In the genomic region with DNA sequence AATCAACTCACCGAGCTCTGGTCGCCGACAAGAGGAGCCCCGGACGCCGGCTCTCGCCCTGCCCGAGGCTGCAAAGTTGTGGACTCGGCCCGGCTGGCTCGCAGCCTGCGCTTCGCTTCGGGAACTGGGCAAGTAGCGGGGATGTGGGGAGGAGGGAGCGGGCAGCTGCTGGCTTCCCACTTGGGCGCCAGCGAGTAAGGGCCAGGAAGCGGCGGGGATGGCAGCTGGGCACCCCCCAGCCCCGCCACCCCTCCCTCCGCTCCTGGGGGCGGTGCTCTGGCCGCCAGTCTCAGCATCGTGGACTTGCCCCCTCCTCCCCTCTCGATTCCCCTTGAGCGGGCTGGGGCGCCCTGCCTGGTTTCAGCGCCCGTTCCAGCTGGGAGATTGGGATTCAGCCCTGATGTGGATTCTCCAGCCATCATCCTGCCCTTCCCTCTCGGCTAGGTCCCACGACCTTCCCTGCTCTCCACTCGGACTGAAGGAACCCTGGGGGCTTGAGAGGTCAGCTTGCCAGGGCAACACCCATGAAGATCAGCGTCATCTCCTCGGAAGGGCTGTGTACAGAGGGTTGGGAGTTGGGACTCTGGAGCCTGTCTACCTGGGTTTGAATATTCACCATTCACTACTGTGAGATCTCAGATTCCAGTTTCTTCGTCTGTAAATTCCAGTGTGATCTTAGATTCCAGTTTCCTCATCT, we compare ENCODE assay signal across 9 cellular contexts. TPM values are rescaled to one million over a fixed set of nuclear protein-coding genes. Genes with fewer than 3 reads are reported as not detected.
DNase-seq lines count a peak whose midpoint lies in the region; ATAC-seq and TF ChIP-seq lines count a peak whose summit lies in the region.
"Had no signal": no experiment of that assay in that cellular context is flagged by ENCODE, and none has a peak within 500 bp of the region (broad histone marks: within the 10 kb centered on the region; RNA-seq: fewer than 3 reads in every experiment).

A gene with protein sequence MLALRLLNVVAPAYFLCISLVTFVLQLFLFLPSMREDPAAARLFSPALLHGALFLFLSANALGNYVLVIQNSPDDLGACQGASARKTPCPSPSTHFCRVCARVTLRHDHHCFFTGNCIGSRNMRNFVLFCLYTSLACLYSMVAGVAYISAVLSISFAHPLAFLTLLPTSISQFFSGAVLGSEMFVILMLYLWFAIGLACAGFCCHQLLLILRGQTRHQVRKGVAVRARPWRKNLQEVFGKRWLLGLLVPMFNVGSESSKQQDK (minus strand): TSS at position 200 of the 697 bp plus-strand sequence. CDS start 2,053 bp downstream, outside the sequence.

- H3K27me3 ChIP-seq in A673 (replicated peaks; ENCODE audit: insufficient read depth, low read depth, low read length, poor library complexity): peaks cover 57% of the 10 kb centered on the region
- H3K27me3 ChIP-seq in mesenchymal stem cell (ENCODE audit: control insufficient read depth in 1 of 2, insufficient read depth in 1 of 2, low read length in 2 of 2): peaks cover 93 to 95% of the 10 kb centered on the region in 2 experiments

- H3K4me3 ChIP-seq in A673 (ENCODE audit: low read depth, low read length, poor library complexity, severe bottlenecking): peak within 1 kb of the TSS; percentile 42
- peak within 1 kb of the TSS; percentile 15 for H3K4me3 ChIP-seq in astrocyte of the spinal cord (ENCODE audit: low read depth, low read length)
- H3K4me3 ChIP-seq in mesenchymal stem cell (ENCODE audit: insufficient read depth in 1 of 2, low read depth in 1 of 2, low read length in 2 of 2): peak within 1 kb of the TSS in 1 of 2 experiments; percentile 40

- in situ Hi-C loops in astrocyte of the spinal cord (cut with HindIII; ENCODE audit: low sequenced_read_pairs): no loop called here

- H4K8ac ChIP-seq in mesenchymal stem cell (ENCODE audit: low read length): no peak within 1 kb of the TSS

- DNase-seq in A673 (ENCODE audit: low spot score) (no peak), HuH-7.5 (ENCODE audit: low spot score) (peak; percentile 25), astrocyte of the spinal cord (ENCODE audit: low read depth, low spot score) (no peak), mesenchymal stem cell (no peak), NCI-H128 (lab: John Stamatoyannopoulos, UW; ENCODE audit: unreplicated experiment) (no peak), ureter (ENCODE audit: low spot score) (no peak), activated gamma-delta T cell (lab: John Stamatoyannopoulos, UW) (no peak)

- no peaks in the 10 kb centered on the region for H3K79me1 ChIP-seq in mesenchymal stem cell (replicated peaks; ENCODE audit: low read length, poor library complexity, severe bottlenecking)

- H3K9ac ChIP-seq in mesenchymal stem cell (ENCODE audit: low read length): no peak within 1 kb of the TSS

- H3K14ac ChIP-seq in mesenchymal stem cell (ENCODE audit: low read length in 2 of 2): no peak within 1 kb of the TSS

- no peak within 1 kb of the TSS for H4K91ac ChIP-seq in mesenchymal stem cell (ENCODE audit: low read length)

- H3K18ac ChIP-seq in mesenchymal stem cell (ENCODE audit: low read depth in 1 of 2, low read length in 2 of 2): no peak within 1 kb of the TSS

- TF ChIP-seq CTCF in A673 (conservative IDR thresholded peaks at IDR 0.05; ENCODE audit: low read depth, low read length) (no peak), astrocyte of the spinal cord (IDR thresholded peaks at IDR 0.05; ENCODE audit: low read depth, low read length) (no peak)

- H2BK15ac ChIP-seq in mesenchymal stem cell (ENCODE audit: low read depth, poor library complexity, severe bottlenecking): no peak within 1 kb of the TSS

- no peak within 1 kb of the TSS for H2BK12ac ChIP-seq in mesenchymal stem cell (ENCODE audit: low read length in 2 of 2)

- POLR2A ChIA-PET in A673 (lab: Charles Lee; ENCODE audit: low non-redundant PET): no interaction called here

- H3K4me1 ChIP-seq in A673 (ENCODE audit: insufficient read depth, low read length, poor library complexity, severe bottlenecking) (peaks cover 6% of the 10 kb centered on the region), mesenchymal stem cell (ENCODE audit: control insufficient read depth, insufficient read depth, low read depth, low read length) (peaks cover 23% of the 10 kb centered on the region)

- H3K4ac ChIP-seq in mesenchymal stem cell (ENCODE audit: low read depth in 1 of 2, low read length in 2 of 2): no peak within 1 kb of the TSS

- CTCF ChIA-PET in A673 (lab: Charles Lee): interaction anchor here (1.0 to 2.2 kb wide), 2 partner anchors 10 to 174 kb away, joined by 5 to 13 read pairs; no protein-coding TSS in a partner anchor

- no peak within 1 kb of the TSS for H3K27ac ChIP-seq in A673 (ENCODE audit: low read depth, low read length, poor library complexity, severe bottlenecking)
- no peak within 1 kb of the TSS for H3K27ac ChIP-seq in mesenchymal stem cell (ENCODE audit: low read length, poor library complexity, severe bottlenecking)

- H3K36me3 ChIP-seq in A673 (ENCODE audit: insufficient read depth, low read length, poor library complexity, severe bottlenecking) (no peaks in the 10 kb centered on the region), mesenchymal stem cell (ENCODE audit: control insufficient read depth in 1 of 2, insufficient read depth in 2 of 2, low read depth in 1 of 2, low read length in 2 of 2) (no peaks in the 10 kb centered on the region)

- no TSS peak for BruUV-seq in A673 (replicated peaks; lab: Mats Ljungman, UMichigan)

- peak within 1 kb of the TSS; percentile 49 for H2AFZ ChIP-seq in mesenchymal stem cell (ENCODE audit: low read depth, low read length)

- H3K23ac ChIP-seq in mesenchymal stem cell (ENCODE audit: low read length in 2 of 2): peak within 1 kb of the TSS in 1 of 2 experiments; percentile 63

- intact Hi-C loops in A673 (cut with micrococcal nuclease; ENCODE audit: unreplicated experiment): no loop called here

- ATAC-seq in HG03354 (IDR thresholded peaks at IDR 0.05; ENCODE audit: poor library complexity, severe bottlenecking, unreplicated experiment): no peak

- peak within 1 kb of the TSS; percentile 94 for H3K4me2 ChIP-seq in mesenchymal stem cell (ENCODE audit: low read length, poor library complexity, severe bottlenecking)

- H2AK5ac ChIP-seq in mesenchymal stem cell (ENCODE audit: low read length, severe bottlenecking): no peak within 1 kb of the TSS

- 3% methylated on average over 28 of the region's 36 CpGs for WGBS in mesenchymal stem cell

- no peak within 1 kb of the TSS for H2BK5ac ChIP-seq in mesenchymal stem cell (ENCODE audit: low read depth, low read length, poor library complexity, severe bottlenecking)

- H3K9me3 ChIP-seq in A673 (ENCODE audit: low read depth, low read length, poor library complexity, severe bottlenecking): no peaks in the 10 kb centered on the region
- H3K9me3 ChIP-seq in mesenchymal stem cell (ENCODE audit: control insufficient read depth, low read length): no peaks in the 10 kb centered on the region

- H2BK120ac ChIP-seq in mesenchymal stem cell (ENCODE audit: low read depth, low read length): no peak within 1 kb of the TSS

RNA-seq across cellular contexts. Expression of the gene that starts here (rescaled TPM):
- total RNA-seq in A673 (2021) (0.09 and 0.60 TPM in 2 replicates), ureter (not detected)
- not detected for polyA plus RNA-seq in mesenchymal stem cell (2013, experiment 1 of 2)
- not detected for polyA plus RNA-seq in mesenchymal stem cell (2013, experiment 2 of 2)
- total RNA-seq: activated CD8-positive, alpha-beta memory T cell treated with anti-CD3 and anti-CD28 coated beads for 36 hours had no signal
